In genomic region chr18:73414598-73414997, GRCh38 we compare ENCODE assay signal across 20 cellular contexts.
DNase-seq lines count a peak whose midpoint lies in the region; ATAC-seq, FAIRE-seq and TF ChIP-seq lines count a peak whose summit lies in the region.
"Had no signal": no experiment of that assay in that cellular context is flagged by ENCODE, and none has a peak within 500 bp of the region (broad histone marks: within the 10 kb centered on the region; RNA-seq: fewer than 3 reads in every experiment).

No MANE protein-coding gene starts in this region.

- H3K9me3 ChIP-seq in breast epithelium (peaks cover 0 to 11% of the 10 kb centered on the region in 2 donors), endothelial cell of umbilical vein (replicated peaks; ENCODE audit: control insufficient read depth, insufficient read depth, low read length) (peaks cover 5% of the 10 kb centered on the region)

- no peaks in the 10 kb centered on the region for H3K79me2 ChIP-seq in endothelial cell of umbilical vein (ENCODE audit: control insufficient read depth, insufficient read depth, low read length)

- H3K9me1 ChIP-seq in endothelial cell of umbilical vein (replicated peaks; ENCODE audit: control insufficient read depth, extremely low read depth, insufficient read depth, low read length), result no peaks in the 10 kb centered on the region

- H3K4me1 ChIP-seq in breast epithelium (no peaks in the 10 kb centered on the region), endothelial cell of umbilical vein (ENCODE audit: control insufficient read depth, extremely low read depth, insufficient read depth, low read length) (no peaks in the 10 kb centered on the region)

- H3K27ac ChIP-seq in breast epithelium, result no peak overlapping the region
- H3K27ac ChIP-seq in endothelial cell of umbilical vein (ENCODE audit: insufficient read depth, low read depth, low read length), result no peak overlapping the region
- H3K27ac ChIP-seq: BLaER1 treated with 17β-estradiol and CSF1 and Interleukin-3, amounts not matched to agents 10 nM and 100 nM; HL-60 had no signal

- CTCF ChIA-PET in MCF 10A (lab: Yijun Ruan, JAX), result no interaction called here
- CTCF ChIA-PET in endothelial cell of umbilical vein (lab: Charles Lee), result no interaction called here

- peak; percentile 1 for DNase-seq in MCF 10A (ENCODE audit: unreplicated experiment)
- no peak for DNase-seq in breast epithelium (ENCODE audit: low spot score in 2 of 2)
- DNase-seq in NCI-H226, result peak; percentile 55
- no peak for DNase-seq in endothelial cell of umbilical vein (ENCODE audit: low read depth, low spot score)
- no peak for DNase-seq in NCI-H1436 treated with DMSO at 0.1 percent for 48 hours (lab: John Stamatoyannopoulos, UW)
- DNase-seq in stimulated activated naive CD4-positive, alpha-beta T cell (lab: John Stamatoyannopoulos, UW), result no peak
- DNase-seq: 8988T; Calu3; CD8-positive, alpha-beta T cell; DMS 273 treated with DMSO at 0.1 percent for 48 hours; DMS53; DND-41; EL; HCEC 1CT had no signal

- no peak for TF ChIP-seq CTCF in MCF 10A (IDR thresholded peaks at IDR 0.05; ENCODE audit: unreplicated experiment)
- no peak for TF ChIP-seq CTCF in breast epithelium (IDR thresholded peaks at IDR 0.05)
- no peak for TF ChIP-seq CTCF in endothelial cell of umbilical vein (IDR thresholded peaks at IDR 0.05; ENCODE audit: extremely low read depth in 1 of 2, insufficient read depth in 1 of 2, low read depth in 1 of 2, low read length in 2 of 2)

- no peak overlapping the region for H3K27ac Mint-ChIP-seq in MCF 10A (ENCODE audit: low read depth, unreplicated experiment)
- H3K27ac Mint-ChIP-seq: CD8-positive, alpha-beta T cell; GM23338 had no signal

- H3K36me3 Mint-ChIP-seq in MCF 10A (ENCODE audit: insufficient read depth, unreplicated experiment), result no peaks in the 10 kb centered on the region
- H3K36me3 Mint-ChIP-seq: CD8-positive, alpha-beta T cell had no signal

- no peak overlapping the region for H3K9ac ChIP-seq in endothelial cell of umbilical vein (replicated peaks; ENCODE audit: extremely low read depth, insufficient read depth, low read length)
- H3K9ac ChIP-seq: BLaER1 treated with 17β-estradiol and CSF1 and Interleukin-3, amounts not matched to agents 10 nM and 100 nM had no signal

- BruUV-seq in MCF 10A (replicated peaks; lab: Mats Ljungman, UMichigan) (no TSS peak), endothelial cell of umbilical vein (replicated peaks; lab: Mats Ljungman, UMichigan) (no TSS peak)

- no peaks in the 10 kb centered on the region for H4K20me1 ChIP-seq in endothelial cell of umbilical vein (replicated peaks; ENCODE audit: control insufficient read depth, extremely low read depth, insufficient read depth, low read length)
- H4K20me1 ChIP-seq: BLaER1 treated with 17β-estradiol and CSF1 and Interleukin-3, amounts not matched to agents 10 nM and 100 nM had no signal

- H3K4me2 ChIP-seq in endothelial cell of umbilical vein (ENCODE audit: insufficient read depth, low read length), result no peak overlapping the region
- H3K4me2 ChIP-seq: BLaER1 treated with 17β-estradiol and CSF1 and Interleukin-3, amounts not matched to agents 10 nM and 100 nM; GM23338 had no signal

- H3K36me3 ChIP-seq in breast epithelium (no peaks in the 10 kb centered on the region), endothelial cell of umbilical vein (ENCODE audit: control insufficient read depth in 2 of 2, extremely low read depth in 1 of 2, insufficient read depth in 2 of 2, low read length in 2 of 2) (no peaks in the 10 kb centered on the region)
- H3K36me3 ChIP-seq: BLaER1 treated with 17β-estradiol and CSF1 and Interleukin-3, amounts not matched to agents 10 nM and 100 nM had no signal

- FAIRE-seq in endothelial cell of umbilical vein (lab: Jason Lieb, UNC), result peak; percentile 4
- FAIRE-seq: GM12878, H54 had no signal

- dilution Hi-C loops in endothelial cell of umbilical vein (cut with MboI; ENCODE audit: extremely low pct_ligation_motif_present, low sequenced_read_pairs), result no loop called here

- intact Hi-C loops in MCF 10A (cut with micrococcal nuclease) (no loop called here), breast epithelium (cut with DNase I; ENCODE audit: low total_unique reads) (no loop called here), endothelial cell of umbilical vein (cut with micrococcal nuclease) (no loop called here)

- no peak for ATAC-seq in GM21576 (IDR thresholded peaks at IDR 0.05; ENCODE audit: unreplicated experiment)
- ATAC-seq: CD8-positive, alpha-beta T cell; GM12878; GM23338 had no signal

- H3K4me1 Mint-ChIP-seq in MCF 10A (ENCODE audit: insufficient read depth, unreplicated experiment), result no peaks in the 10 kb centered on the region
- H3K4me1 Mint-ChIP-seq: GM23338 had no signal

- H3K27me3 ChIP-seq in breast epithelium (no peaks in the 10 kb centered on the region), endothelial cell of umbilical vein (ENCODE audit: control insufficient read depth in 2 of 2, insufficient read depth in 2 of 2, low read length in 2 of 2) (no peaks in the 10 kb centered on the region)
- H3K27me3 ChIP-seq: BLaER1 treated with 17β-estradiol and CSF1 and Interleukin-3, amounts not matched to agents 10 nM and 100 nM had no signal

- TF ChIP-seq POLR2A in breast epithelium (IDR thresholded peaks at IDR 0.05) (no peak), endothelial cell of umbilical vein (IDR thresholded peaks at IDR 0.05; ENCODE audit: low read depth, low read length) (no peak)

- POLR2A ChIA-PET in MCF 10A (lab: Yijun Ruan, JAX) (no interaction called here), endothelial cell of umbilical vein (lab: Charles Lee) (no interaction called here)

- no peaks in the 10 kb centered on the region for H3K9me3 Mint-ChIP-seq in MCF 10A (ENCODE audit: unreplicated experiment)
- H3K9me3 Mint-ChIP-seq: GM23338 had no signal

- H3K4me3 ChIP-seq in breast epithelium (no peak overlapping the region), endothelial cell of umbilical vein (replicated peaks in 1 of 3; ENCODE audit: insufficient read depth in 1 of 3, low read depth in 1 of 3, low read length in 3 of 3) (no peak overlapping the region)
- H3K4me3 ChIP-seq: BLaER1 treated with 17β-estradiol and CSF1 and Interleukin-3, amounts not matched to agents 10 nM and 100 nM; GM12878; GM23338 had no signal

- H3K27me3 Mint-ChIP-seq in MCF 10A (ENCODE audit: insufficient read depth, unreplicated experiment), result no peaks in the 10 kb centered on the region

- H3K4me3 Mint-ChIP-seq in MCF 10A (ENCODE audit: unreplicated experiment), result no peak overlapping the region
- H3K4me3 Mint-ChIP-seq: CD8-positive, alpha-beta T cell; GM23338 had no signal

- no peak overlapping the region for H2AFZ ChIP-seq in endothelial cell of umbilical vein (ENCODE audit: low read depth, low read length)
- H2AFZ ChIP-seq: GM23338 had no signal

TF ChIP-seq in endothelial cell of umbilical vein, 7 proteins besides CTCF, POLR2A, EP300 and RAD21:
- TF ChIP-seq EZH2 (IDR thresholded peaks at IDR 0.05; ENCODE audit: borderline replicate concordance, low read depth, low read length, severe bottlenecking), result no peak
- no peak for TF ChIP-seq JUN (IDR thresholded peaks at IDR 0.05; ENCODE audit: borderline replicate concordance, insufficient read depth, insufficient read length, low read depth)
- no peak for TF ChIP-seq GATA2 (IDR thresholded peaks at IDR 0.05; ENCODE audit: insufficient read depth, insufficient read length, low read depth, low read length)
- TF ChIP-seq, protein P1, sequence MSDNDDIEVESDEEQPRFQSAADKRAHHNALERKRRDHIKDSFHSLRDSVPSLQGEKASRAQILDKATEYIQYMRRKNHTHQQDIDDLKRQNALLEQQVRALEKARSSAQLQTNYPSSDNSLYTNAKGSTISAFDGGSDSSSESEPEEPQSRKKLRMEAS (IDR thresholded peaks at IDR 0.05; ENCODE audit: insufficient read depth, insufficient read length), result no peak
TF ChIP-seq in endothelial cell of umbilical vein: peak in this region for 0.

Comparison
In these comparisons a context has a peak if more than half of its experiments do, and no peak if none do; other contexts are left out.
1. DNase-seq: peak in MCF 10A (single experiment) and NCI-H226 (single experiment); none in breast epithelium (0 of 2), endothelial cell of umbilical vein (single experiment), NCI-H1436 treated with DMSO at 0.1 percent for 48 hours (single experiment) and stimulated activated naive CD4-positive, alpha-beta T cell (0 of 6).